Comparison of ENCODE assay signal across 8 cellular contexts in the genomic region with DNA sequence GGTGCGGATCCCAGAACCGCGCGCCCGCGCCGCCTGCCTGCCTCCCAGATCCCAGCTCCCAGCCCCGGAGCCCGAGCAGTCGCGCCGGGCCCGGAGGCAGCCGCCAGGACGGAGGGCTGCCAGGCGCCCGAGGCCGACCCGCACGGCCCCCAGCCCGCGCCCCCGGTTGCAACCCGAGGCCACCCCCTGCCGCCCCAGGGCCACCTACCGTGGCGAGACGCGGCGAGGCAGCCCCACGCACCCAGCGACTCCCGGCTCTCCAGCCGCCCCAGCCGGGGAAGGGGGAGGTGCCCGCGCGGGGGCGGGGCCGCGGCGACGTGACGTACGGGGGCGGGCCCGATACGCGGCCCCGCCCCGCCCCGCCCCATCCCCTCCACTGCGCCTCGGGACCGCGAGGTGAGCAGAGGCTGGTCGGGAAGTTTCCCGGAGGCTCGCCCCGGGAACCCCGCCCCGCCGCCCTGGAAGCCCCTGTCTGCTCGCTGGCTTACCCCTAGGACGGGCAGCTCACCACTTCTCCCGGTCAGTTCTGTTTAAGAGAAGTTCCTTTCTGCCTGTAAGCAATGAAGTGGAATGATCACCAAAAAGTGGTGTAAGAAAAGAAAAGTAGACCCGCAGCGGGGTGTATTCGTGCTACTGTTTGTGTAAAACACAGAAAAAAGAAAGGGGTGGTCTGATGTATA. TPM values are rescaled to one million over a fixed set of nuclear protein-coding genes. Genes with fewer than 3 reads are reported as not detected.
DNase-seq lines count a peak whose midpoint lies in the region; ATAC-seq lines count a peak whose summit lies in the region.

Gene TPST2 (minus strand): TSS at position 288 of the 680 bp plus-strand sequence. CDS start 48,502 bp downstream, outside the sequence.

- peak within 1 kb of the TSS; percentile 23 for H3K27ac ChIP-seq in epithelial cell of prostate

- ATAC-seq in GM19023 (IDR thresholded peaks at IDR 0.05; ENCODE audit: unreplicated experiment) (peak; percentile 74), HG03342 (IDR thresholded peaks at IDR 0.05; ENCODE audit: unreplicated experiment) (peak; percentile 70)

- peak; percentile 95 for DNase-seq in AG08396 (ENCODE audit: low spot score)
- DNase-seq in NOMO-1 treated with dmso at 0.1 percent for 144 hours (lab: John Stamatoyannopoulos, UW; ENCODE audit: unreplicated experiment) = peak; percentile 59
- DNase-seq in activated T-cell treated with anti-CD3 and anti-CD28 coated beads for 4 hours = peak; percentile 74
- no peak for DNase-seq in epithelial cell of prostate (ENCODE audit: low read depth, low spot score)
- peak; percentile 77 for DNase-seq in mucosa of gallbladder (ENCODE audit: low spot score)
- peak; percentile 61 for DNase-seq in stimulated activated CD8-positive, alpha-beta memory T cell treated with anti-CD3 and anti-CD28 coated beads, Interleukin-4, amount 100 ng/mL, for 24 hours (ENCODE audit: low read depth)

RNA-seq across cellular contexts. Expression of gene TPST2, which starts in this region (rescaled TPM):
- total RNA-seq in mucosa of gallbladder = 56.0 TPM
